ENCODE assay signal across 1 cellular context in the genomic region with DNA sequence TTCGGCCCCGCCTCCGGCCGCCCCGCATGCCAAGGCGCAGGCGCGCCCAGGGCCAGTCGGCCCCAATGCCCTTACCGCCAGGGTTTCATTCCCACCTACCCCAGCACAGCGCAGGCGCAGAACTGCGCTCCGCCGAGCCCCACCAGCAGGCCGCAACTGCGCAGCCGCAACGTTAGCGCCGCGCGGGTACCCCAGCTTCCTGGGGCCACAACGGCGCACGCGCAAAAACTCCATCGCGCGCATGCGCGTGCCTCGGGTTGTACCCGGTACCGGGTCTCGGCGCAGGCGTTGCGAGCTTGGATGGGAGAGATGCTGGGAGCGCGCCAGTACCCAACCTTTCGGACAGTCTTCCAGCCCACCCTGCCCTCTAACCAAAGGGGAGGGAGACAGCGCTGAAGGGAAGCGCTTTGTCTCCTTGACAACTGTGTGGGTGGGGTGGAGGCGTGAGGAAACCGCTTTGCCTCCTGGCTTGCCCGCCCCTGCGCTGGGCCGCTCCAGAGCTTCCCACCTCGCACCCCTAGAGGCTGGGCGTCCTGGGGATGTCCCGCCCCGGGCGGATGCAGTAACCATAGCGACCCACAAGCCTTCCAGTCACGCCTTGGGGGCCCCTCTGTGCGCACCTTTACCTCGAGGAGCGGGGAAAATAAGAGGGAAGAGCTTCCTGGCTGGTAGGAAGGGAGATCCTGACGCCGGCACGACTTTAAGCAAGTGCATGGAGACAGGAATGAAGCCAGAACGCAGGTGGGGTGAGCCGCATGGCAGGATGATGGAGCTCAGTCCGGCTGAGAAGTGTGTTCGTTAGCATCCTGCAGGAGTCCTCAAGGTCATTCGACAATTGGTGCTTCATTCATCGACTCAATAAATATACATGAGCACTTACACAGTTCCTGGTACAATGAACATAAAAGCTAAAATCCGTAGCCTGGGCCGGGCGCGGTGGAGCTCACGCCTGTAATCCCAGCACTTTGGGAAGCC.
TF ChIP-seq lines count a peak whose summit lies in the region.

No MANE protein-coding gene starts in this region.

TF ChIP-seq in HepG2, 621 proteins besides CTCF, POLR2A, EP300 and RAD21 (continues in another document):
- TF ChIP-seq ZNF572 (CRISPR knock-in tag; IDR thresholded peaks at IDR 0.05) = peak; percentile 92; the same call in 1 of the 2 replicates
- TF ChIP-seq NCOR1 (IDR thresholded peaks at IDR 0.05; ENCODE audit: borderline replicate concordance, low read length) = no peak
- no peak for TF ChIP-seq FOXA3 (CRISPR knock-in tag; IDR thresholded peaks at IDR 0.05)
- TF ChIP-seq, protein P1, sequence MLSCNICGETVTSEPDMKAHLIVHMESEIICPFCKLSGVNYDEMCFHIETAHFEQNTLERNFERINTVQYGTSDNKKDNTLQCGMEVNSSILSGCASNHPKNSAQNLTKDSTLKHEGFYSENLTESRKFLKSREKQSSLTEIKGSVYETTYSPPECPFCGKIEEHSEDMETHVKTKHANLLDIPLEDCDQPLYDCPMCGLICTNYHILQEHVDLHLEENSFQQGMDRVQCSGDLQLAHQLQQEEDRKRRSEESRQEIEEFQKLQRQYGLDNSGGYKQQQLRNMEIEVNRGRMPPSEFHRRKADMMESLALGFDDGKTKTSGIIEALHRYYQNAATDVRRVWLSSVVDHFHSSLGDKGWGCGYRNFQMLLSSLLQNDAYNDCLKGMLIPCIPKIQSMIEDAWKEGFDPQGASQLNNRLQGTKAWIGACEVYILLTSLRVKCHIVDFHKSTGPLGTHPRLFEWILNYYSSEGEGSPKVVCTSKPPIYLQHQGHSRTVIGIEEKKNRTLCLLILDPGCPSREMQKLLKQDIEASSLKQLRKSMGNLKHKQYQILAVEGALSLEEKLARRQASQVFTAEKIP (CRISPR knock-in tag; IDR thresholded peaks at IDR 0.05; ENCODE audit: borderline replicate concordance) = no peak
- TF ChIP-seq ZNF644 (CRISPR knock-in tag; IDR thresholded peaks at IDR 0.05; ENCODE audit: low read depth) = no peak
- TF ChIP-seq, protein P2, sequence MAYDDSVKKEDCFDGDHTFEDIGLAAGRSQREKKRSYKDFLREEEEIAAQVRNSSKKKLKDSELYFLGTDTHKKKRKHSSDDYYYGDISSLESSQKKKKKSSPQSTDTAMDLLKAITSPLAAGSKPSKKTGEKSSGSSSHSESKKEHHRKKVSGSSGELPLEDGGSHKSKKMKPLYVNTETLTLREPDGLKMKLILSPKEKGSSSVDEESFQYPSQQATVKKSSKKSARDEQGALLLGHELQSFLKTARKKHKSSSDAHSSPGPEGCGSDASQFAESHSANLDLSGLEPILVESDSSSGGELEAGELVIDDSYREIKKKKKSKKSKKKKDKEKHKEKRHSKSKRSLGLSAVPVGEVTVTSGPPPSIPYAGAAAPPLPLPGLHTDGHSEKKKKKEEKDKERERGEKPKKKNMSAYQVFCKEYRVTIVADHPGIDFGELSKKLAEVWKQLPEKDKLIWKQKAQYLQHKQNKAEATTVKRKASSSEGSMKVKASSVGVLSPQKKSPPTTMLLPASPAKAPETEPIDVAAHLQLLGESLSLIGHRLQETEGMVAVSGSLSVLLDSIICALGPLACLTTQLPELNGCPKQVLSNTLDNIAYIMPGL (CRISPR knock-in tag; IDR thresholded peaks at IDR 0.05; ENCODE audit: borderline replicate concordance in 1 of 2, low read depth in 1 of 2) = 0 out of 4 replicates have a peak, but pooled peaks of 1 of the 2 experiments have one; percentile 13
- peak; percentile 70; the same call in 1 of the 2 replicates for TF ChIP-seq ZFY (CRISPR knock-in tag; IDR thresholded peaks at IDR 0.05)
- TF ChIP-seq MED8 (CRISPR knock-in tag; IDR thresholded peaks at IDR 0.05; ENCODE audit: insufficient replicate concordance) = no peak
- TF ChIP-seq GATAD1 (CRISPR knock-in tag; IDR thresholded peaks at IDR 0.05) = peak; percentile 38; the same call in 1 of the 2 replicates
- TF ChIP-seq ZNF124 (CRISPR knock-in tag; IDR thresholded peaks at IDR 0.05) = 0 out of 2 replicates have a peak, but pooled peaks have one; percentile 12
- no peak for TF ChIP-seq RORA (CRISPR knock-in tag; IDR thresholded peaks at IDR 0.05)
- no peak for TF ChIP-seq ZNF33A (CRISPR knock-in tag; IDR thresholded peaks at IDR 0.05; ENCODE audit: borderline replicate concordance)
- TF ChIP-seq, protein P3, sequence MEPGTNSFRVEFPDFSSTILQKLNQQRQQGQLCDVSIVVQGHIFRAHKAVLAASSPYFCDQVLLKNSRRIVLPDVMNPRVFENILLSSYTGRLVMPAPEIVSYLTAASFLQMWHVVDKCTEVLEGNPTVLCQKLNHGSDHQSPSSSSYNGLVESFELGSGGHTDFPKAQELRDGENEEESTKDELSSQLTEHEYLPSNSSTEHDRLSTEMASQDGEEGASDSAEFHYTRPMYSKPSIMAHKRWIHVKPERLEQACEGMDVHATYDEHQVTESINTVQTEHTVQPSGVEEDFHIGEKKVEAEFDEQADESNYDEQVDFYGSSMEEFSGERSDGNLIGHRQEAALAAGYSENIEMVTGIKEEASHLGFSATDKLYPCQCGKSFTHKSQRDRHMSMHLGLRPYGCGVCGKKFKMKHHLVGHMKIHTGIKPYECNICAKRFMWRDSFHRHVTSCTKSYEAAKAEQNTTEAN (CRISPR knock-in tag; conservative IDR thresholded peaks at IDR 0.05) = no peak
- TF ChIP-seq KDM2A (CRISPR knock-in tag; IDR thresholded peaks at IDR 0.05; ENCODE audit: borderline replicate concordance, low read depth) = peak; percentile 39; the same call in 1 of the 2 replicates
- TF ChIP-seq AKAP8 (CRISPR knock-in tag; IDR thresholded peaks at IDR 0.05) = no peak
- TF ChIP-seq ZNF616 (CRISPR knock-in tag; IDR thresholded peaks at IDR 0.05; ENCODE audit: low read depth) = no peak
- no peak for TF ChIP-seq ZNF552 (CRISPR knock-in tag; IDR thresholded peaks at IDR 0.05; ENCODE audit: borderline replicate concordance)
- no peak for TF ChIP-seq ZNF354B (CRISPR knock-in tag; IDR thresholded peaks at IDR 0.05)
- TF ChIP-seq SMAD1 (CRISPR knock-in tag; IDR thresholded peaks at IDR 0.05; ENCODE audit: borderline replicate concordance, low read depth) = 0 out of 2 replicates have a peak, but pooled peaks have one; percentile 39
- TF ChIP-seq GATA4 (IDR thresholded peaks at IDR 0.05; ENCODE audit: borderline replicate concordance, low read depth) = 0 out of 2 replicates have a peak, but pooled peaks have one; percentile 26
- TF ChIP-seq, protein P4, sequence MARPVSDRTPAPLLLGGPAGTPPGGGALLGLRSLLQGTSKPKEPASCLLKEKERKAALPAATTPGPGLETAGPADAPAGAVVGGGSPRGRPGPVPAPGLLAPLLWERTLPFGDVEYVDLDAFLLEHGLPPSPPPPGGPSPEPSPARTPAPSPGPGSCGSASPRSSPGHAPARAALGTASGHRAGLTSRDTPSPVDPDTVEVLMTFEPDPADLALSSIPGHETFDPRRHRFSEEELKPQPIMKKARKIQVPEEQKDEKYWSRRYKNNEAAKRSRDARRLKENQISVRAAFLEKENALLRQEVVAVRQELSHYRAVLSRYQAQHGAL (CRISPR knock-in tag; IDR thresholded peaks at IDR 0.05; ENCODE audit: not compliant biosample characterization) = no peak
- TF ChIP-seq, protein P5, sequence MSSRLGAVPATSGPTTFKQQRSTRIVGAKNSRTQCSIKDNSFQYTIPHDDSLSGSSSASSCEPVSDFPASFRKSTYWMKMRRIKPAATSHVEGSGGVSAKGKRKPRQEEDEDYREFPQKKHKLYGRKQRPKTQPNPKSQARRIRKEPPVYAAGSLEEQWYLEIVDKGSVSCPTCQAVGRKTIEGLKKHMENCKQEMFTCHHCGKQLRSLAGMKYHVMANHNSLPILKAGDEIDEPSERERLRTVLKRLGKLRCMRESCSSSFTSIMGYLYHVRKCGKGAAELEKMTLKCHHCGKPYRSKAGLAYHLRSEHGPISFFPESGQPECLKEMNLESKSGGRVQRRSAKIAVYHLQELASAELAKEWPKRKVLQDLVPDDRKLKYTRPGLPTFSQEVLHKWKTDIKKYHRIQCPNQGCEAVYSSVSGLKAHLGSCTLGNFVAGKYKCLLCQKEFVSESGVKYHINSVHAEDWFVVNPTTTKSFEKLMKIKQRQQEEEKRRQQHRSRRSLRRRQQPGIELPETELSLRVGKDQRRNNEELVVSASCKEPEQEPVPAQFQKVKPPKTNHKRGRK (CRISPR knock-in tag; IDR thresholded peaks at IDR 0.05) = no peak
- peak; percentile 34; the same call in 1 of the 2 replicates for TF ChIP-seq DR1 (CRISPR knock-in tag; IDR thresholded peaks at IDR 0.05)
- TF ChIP-seq, protein P6, sequence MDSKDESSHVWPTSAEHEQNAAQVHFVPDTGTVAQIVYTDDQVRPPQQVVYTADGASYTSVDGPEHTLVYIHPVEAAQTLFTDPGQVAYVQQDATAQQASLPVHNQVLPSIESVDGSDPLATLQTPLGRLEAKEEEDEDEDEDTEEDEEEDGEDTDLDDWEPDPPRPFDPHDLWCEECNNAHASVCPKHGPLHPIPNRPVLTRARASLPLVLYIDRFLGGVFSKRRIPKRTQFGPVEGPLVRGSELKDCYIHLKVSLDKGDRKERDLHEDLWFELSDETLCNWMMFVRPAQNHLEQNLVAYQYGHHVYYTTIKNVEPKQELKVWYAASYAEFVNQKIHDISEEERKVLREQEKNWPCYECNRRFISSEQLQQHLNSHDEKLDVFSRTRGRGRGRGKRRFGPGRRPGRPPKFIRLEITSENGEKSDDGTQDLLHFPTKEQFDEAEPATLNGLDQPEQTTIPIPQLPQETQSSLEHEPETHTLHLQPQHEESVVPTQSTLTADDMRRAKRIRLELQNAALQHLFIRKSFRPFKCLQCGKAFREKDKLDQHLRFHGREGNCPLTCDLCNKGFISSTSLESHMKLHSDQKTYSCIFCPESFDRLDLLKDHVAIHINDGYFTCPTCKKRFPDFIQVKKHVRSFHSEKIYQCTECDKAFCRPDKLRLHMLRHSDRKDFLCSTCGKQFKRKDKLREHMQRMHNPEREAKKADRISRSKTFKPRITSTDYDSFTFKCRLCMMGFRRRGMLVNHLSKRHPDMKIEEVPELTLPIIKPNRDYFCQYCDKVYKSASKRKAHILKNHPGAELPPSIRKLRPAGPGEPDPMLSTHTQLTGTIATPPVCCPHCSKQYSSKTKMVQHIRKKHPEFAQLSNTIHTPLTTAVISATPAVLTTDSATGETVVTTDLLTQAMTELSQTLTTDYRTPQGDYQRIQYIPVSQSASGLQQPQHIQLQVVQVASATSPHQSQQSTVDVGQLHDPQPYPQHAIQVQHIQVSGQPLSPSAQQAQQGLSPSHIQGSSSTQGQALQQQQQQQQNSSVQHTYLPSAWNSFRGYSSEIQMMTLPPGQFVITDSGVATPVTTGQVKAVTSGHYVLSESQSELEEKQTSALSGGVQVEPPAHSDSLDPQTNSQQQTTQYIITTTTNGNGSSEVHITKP (CRISPR knock-in tag; IDR thresholded peaks at IDR 0.05; ENCODE audit: low read depth) = peak; percentile 67; the same call in 1 of the 2 replicates
- TF ChIP-seq ZNF251 (CRISPR knock-in tag; IDR thresholded peaks at IDR 0.05) = no peak
- no peak for TF ChIP-seq ZNF569 (CRISPR knock-in tag; IDR thresholded peaks at IDR 0.05; ENCODE audit: borderline replicate concordance)
- TF ChIP-seq ARHGAP35 (CRISPR knock-in tag; IDR thresholded peaks at IDR 0.05; ENCODE audit: borderline replicate concordance) = peak; percentile 88
- TF ChIP-seq, protein P7, sequence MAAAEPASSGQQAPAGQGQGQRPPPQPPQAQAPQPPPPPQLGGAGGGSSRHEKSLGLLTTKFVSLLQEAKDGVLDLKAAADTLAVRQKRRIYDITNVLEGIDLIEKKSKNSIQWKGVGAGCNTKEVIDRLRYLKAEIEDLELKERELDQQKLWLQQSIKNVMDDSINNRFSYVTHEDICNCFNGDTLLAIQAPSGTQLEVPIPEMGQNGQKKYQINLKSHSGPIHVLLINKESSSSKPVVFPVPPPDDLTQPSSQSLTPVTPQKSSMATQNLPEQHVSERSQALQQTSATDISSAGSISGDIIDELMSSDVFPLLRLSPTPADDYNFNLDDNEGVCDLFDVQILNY (CRISPR knock-in tag; conservative IDR thresholded peaks at IDR 0.05) = peak; percentile 31; the same call in 1 of the 2 replicates
- TF ChIP-seq CEBPB (IDR thresholded peaks at IDR 0.05; ENCODE audit: borderline replicate concordance, low read depth, low read length) = no peak
- no peak for TF ChIP-seq CCDC6 (CRISPR knock-in tag; IDR thresholded peaks at IDR 0.05)
- TF ChIP-seq, protein P8, sequence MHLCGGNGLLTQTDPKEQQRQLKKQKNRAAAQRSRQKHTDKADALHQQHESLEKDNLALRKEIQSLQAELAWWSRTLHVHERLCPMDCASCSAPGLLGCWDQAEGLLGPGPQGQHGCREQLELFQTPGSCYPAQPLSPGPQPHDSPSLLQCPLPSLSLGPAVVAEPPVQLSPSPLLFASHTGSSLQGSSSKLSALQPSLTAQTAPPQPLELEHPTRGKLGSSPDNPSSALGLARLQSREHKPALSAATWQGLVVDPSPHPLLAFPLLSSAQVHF (CRISPR knock-in tag; IDR thresholded peaks at IDR 0.05) = no peak
- TF ChIP-seq ZKSCAN1 (IDR thresholded peaks at IDR 0.05; ENCODE audit: low read length) = no peak
- peak; percentile 41; the same call in 1 of the 2 replicates for TF ChIP-seq CENPT (CRISPR knock-in tag; IDR thresholded peaks at IDR 0.05; ENCODE audit: low read depth)
- TF ChIP-seq, protein P9, sequence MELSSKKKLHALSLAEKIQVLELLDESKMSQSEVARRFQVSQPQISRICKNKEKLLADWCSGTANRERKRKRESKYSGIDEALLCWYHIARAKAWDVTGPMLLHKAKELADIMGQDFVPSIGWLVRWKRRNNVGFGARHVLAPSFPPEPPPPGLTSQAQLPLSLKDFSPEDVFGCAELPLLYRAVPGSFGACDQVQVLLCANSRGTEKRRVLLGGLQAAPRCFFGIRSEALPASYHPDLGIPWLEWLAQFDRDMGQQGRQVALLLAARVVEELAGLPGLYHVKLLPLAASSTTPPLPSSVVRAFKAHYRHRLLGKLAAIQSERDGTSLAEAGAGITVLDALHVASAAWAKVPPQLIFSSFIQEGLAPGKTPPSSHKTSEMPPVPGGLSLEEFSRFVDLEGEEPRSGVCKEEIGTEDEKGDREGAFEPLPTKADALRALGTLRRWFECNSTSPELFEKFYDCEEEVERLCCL (CRISPR knock-in tag; IDR thresholded peaks at IDR 0.05; ENCODE audit: borderline replicate concordance) = no peak
- no peak for TF ChIP-seq ZNF83 (CRISPR knock-in tag; IDR thresholded peaks at IDR 0.05; ENCODE audit: borderline replicate concordance)
- TF ChIP-seq, protein P10, sequence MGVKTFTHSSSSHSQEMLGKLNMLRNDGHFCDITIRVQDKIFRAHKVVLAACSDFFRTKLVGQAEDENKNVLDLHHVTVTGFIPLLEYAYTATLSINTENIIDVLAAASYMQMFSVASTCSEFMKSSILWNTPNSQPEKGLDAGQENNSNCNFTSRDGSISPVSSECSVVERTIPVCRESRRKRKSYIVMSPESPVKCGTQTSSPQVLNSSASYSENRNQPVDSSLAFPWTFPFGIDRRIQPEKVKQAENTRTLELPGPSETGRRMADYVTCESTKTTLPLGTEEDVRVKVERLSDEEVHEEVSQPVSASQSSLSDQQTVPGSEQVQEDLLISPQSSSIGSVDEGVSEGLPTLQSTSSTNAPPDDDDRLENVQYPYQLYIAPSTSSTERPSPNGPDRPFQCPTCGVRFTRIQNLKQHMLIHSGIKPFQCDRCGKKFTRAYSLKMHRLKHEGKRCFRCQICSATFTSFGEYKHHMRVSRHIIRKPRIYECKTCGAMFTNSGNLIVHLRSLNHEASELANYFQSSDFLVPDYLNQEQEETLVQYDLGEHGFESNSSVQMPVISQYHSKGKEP (CRISPR knock-in tag; IDR thresholded peaks at IDR 0.05) = no peak
- TF ChIP-seq SMAD3 (CRISPR knock-in tag; IDR thresholded peaks at IDR 0.05) = no peak
- TF ChIP-seq NR3C1 (CRISPR knock-in tag; IDR thresholded peaks at IDR 0.05) = no peak
- no peak for TF ChIP-seq MLLT10 (CRISPR knock-in tag; IDR thresholded peaks at IDR 0.05)
